In the genomic region with DNA sequence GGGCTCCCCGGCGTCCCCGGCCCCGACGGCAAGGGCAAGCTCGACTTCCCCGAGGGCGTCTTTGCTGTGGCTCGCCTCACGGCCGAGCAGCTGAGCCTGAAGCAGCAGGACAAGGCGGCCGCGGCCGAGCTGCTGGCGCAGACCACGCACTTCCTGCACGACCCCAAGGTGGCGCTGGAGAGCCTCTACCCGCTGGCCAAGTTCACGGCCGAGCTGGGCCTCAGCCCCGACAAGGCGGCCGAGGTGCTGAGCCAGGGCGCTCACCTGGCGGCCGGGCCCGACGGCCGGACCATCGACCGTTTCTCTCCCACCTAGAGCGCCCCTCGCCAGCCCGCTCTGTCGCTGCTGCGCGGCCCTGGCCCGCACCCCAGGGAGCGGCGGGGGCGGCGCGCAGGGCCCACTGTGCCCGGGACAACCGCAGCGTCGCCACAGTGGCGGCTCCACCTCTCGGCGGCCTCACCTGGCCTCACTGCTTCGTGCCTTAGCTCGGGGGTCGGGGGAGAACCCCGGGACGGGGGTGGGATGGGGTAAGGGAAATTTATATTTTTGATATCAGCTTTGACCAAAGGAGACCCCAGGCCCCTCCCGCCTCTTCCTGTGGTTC, we compare ENCODE assay signal across 9 cellular contexts. TPM values are rescaled to one million over a fixed set of nuclear protein-coding genes. Genes with fewer than 3 reads are reported as not detected.
DNase-seq lines count a peak whose midpoint lies in the region; ATAC-seq and TF ChIP-seq lines count a peak whose summit lies in the region.
"Had no signal": no experiment of that assay in that cellular context is flagged by ENCODE, and none has a peak within 500 bp of the region (broad histone marks: within the 10 kb centered on the region; RNA-seq: fewer than 3 reads in every experiment).

No MANE protein-coding gene starts in this region.

- peak; percentile 64 to 92 (median 72) for TF ChIP-seq CTCF in tibial nerve (IDR thresholded peaks at IDR 0.05)

- peaks cover 13 to 22% of the 10 kb centered on the region in 2 donors for H3K4me1 Mint-ChIP-seq in effector memory CD8-positive, alpha-beta T cell (ENCODE audit: low read depth in 2 of 2)

- H3K27ac Mint-ChIP-seq in effector memory CD8-positive, alpha-beta T cell: no peak overlapping the region
- H3K27ac Mint-ChIP-seq: brain had no signal

- H3K9me3 Mint-ChIP-seq in effector memory CD8-positive, alpha-beta T cell: no peaks in the 10 kb centered on the region

- no peaks in the 10 kb centered on the region for H3K9me3 ChIP-seq in mononuclear cell (ENCODE audit: low read depth, low read length)
- no peaks in the 10 kb centered on the region for H3K9me3 ChIP-seq in tibial nerve

- peaks cover 0 to 64% (median 0%) of the 10 kb centered on the region in 3 donors for H3K36me3 ChIP-seq in tibial nerve

- 13 to 15% methylated on average over 4 to 14 of the region's 58 CpGs for WGBS in tibial nerve, 2 donors

- H3K4me3 Mint-ChIP-seq in effector memory CD8-positive, alpha-beta T cell: no peak overlapping the region

- DNase-seq in activated T-cell treated with anti-CD3 and anti-CD28 coated beads for 48 hours (ENCODE audit: low read depth) (peak; percentile 72), activated T-cell treated with anti-CD3 and anti-CD28 coated beads for 4 hours (no peak), tibial nerve (ENCODE audit: low spot score in 2 of 2) (peak; percentile 69 to 72)
- DNase-seq in activated CD4-positive, alpha-beta T cell treated with anti-CD3 and anti-CD28 coated beads for 48 hours: peak; percentile 81
- DNase-seq in effector memory CD8-positive, alpha-beta T cell: peak; percentile 49 to 60 (median 57)

- H3K27me3 Mint-ChIP-seq in effector memory CD8-positive, alpha-beta T cell: no peaks in the 10 kb centered on the region

- peak overlapping the region; percentile 76 to 92 (median 92) for H3K27ac ChIP-seq in tibial nerve

- H3K27me3 ChIP-seq in mononuclear cell (ENCODE audit: insufficient read depth, low read length) (peaks cover 20% of the 10 kb centered on the region), tibial nerve (peaks cover 0 to 26% of the 10 kb centered on the region in 2 donors)

- H3K4me1 ChIP-seq in mononuclear cell (ENCODE audit: insufficient read depth, low read length) (peaks cover 68% of the 10 kb centered on the region), tibial nerve (peaks cover 0 to 91% (median 56%) of the 10 kb centered on the region in 4 donors)

- ATAC-seq in effector memory CD8-positive, alpha-beta T cell (replicated peaks): no peak
- ATAC-seq in HG02571 (IDR thresholded peaks at IDR 0.05; ENCODE audit: unreplicated experiment) (no peak), GM21717 (IDR thresholded peaks at IDR 0.05; ENCODE audit: unreplicated experiment) (no peak)

- H3K4me3 ChIP-seq in mononuclear cell (ENCODE audit: low read length) (peak overlapping the region; percentile 18), tibial nerve (peak overlapping the region in 3 of 4 donors; percentile 13 to 69 (median 46))

- H3K36me3 Mint-ChIP-seq in effector memory CD8-positive, alpha-beta T cell (ENCODE audit: insufficient read depth): peaks cover 39% of the 10 kb centered on the region

- no peak for TF ChIP-seq POLR2A in tibial nerve (IDR thresholded peaks at IDR 0.05)

- TF ChIP-seq EP300 in tibial nerve (IDR thresholded peaks at IDR 0.05): no peak

RNA-seq across cellular contexts. Expression of a gene that starts 3.7 kb away (rescaled TPM):
- total RNA-seq in mononuclear cell: 16.4 TPM
- total RNA-seq in tibial nerve: 10 to 100 TPM; 27.6 to 64.7 (median 50.0) TPM

RNA-seq across cellular contexts. Expression of a gene that starts 16.8 kb away (rescaled TPM):
- total RNA-seq in mononuclear cell: 28.1 TPM
- total RNA-seq in tibial nerve: 10 to 100 TPM; 18.6 to 37.3 (median 35.0) TPM

RNA-seq across cellular contexts. Expression of a gene that starts 28.7 kb away (rescaled TPM):
- total RNA-seq in mononuclear cell (47.5 TPM), tibial nerve (100 to 1,000 TPM in 1 of 4 donors, 10 to 100 TPM in 3; 56.3 to 137 (median 63.9) TPM)

RNA-seq across cellular contexts. Expression of a gene that starts 33.5 kb away (rescaled TPM):
- total RNA-seq in mononuclear cell: not detected
- 10 to 100 TPM in 1 of 4 donors, 1 to 10 TPM in 3; 7.3 to 12.6 (median 7.8) TPM for total RNA-seq in tibial nerve
